ENCODE assay signal across 13 cellular contexts in genomic region chr3:188819939-188820338, GRCh38.
A peak's percentile ranks its signal among the peaks of the same experiment; 100 is the strongest.
DNase-seq lines count a peak whose midpoint lies in the region; ATAC-seq and TF ChIP-seq lines count a peak whose summit lies in the region.
"Had no signal": no experiment of that assay in that cellular context is flagged by ENCODE, and none has a peak within 500 bp of the region (broad histone marks: within the 10 kb centered on the region; RNA-seq: fewer than 3 reads in every experiment).

No MANE protein-coding gene starts in this region.

- H3K36me3 Mint-ChIP-seq in activated naive CD8-positive, alpha-beta T cell treated with anti-CD3 and anti-CD28 coated beads, Interleukin-2, amount 50 U/mL, for 24 hours (ENCODE audit: low read depth) = no peaks in the 10 kb centered on the region
- H3K36me3 Mint-ChIP-seq in activated naive CD8-positive, alpha-beta T cell treated with anti-CD3 and anti-CD28 coated beads for 36 hours = no peaks in the 10 kb centered on the region
- H3K36me3 Mint-ChIP-seq in type B pancreatic cell = no peaks in the 10 kb centered on the region

- H4K20me1 ChIP-seq in Karpas-422 (ENCODE audit: insufficient read depth, low read depth, low read length) (no peaks in the 10 kb centered on the region), hepatocyte (ENCODE audit: insufficient read depth, poor library complexity, severe bottlenecking) (no peaks in the 10 kb centered on the region)

- H3K79me2 ChIP-seq in Karpas-422 (ENCODE audit: low read length) (no peaks in the 10 kb centered on the region), hepatocyte (peaks cover 2% of the 10 kb centered on the region)

- DNase-seq in activated naive CD8-positive, alpha-beta T cell treated with anti-CD3 and anti-CD28 coated beads, Interleukin-2, amount 50 U/mL, for 24 hours = no peak
- DNase-seq in activated naive CD8-positive, alpha-beta T cell treated with anti-CD3 and anti-CD28 coated beads for 36 hours = no peak
- DNase-seq in SKM-1 (lab: John Stamatoyannopoulos, UW; ENCODE audit: unreplicated experiment) (peak; percentile 66), iris pigment epithelial cell (ENCODE audit: low read depth) (peak; percentile 81), stromal cell of bone marrow (ENCODE audit: low read depth) (peak; percentile 40), Karpas-422 (no peak), hepatocyte (ENCODE audit: low spot score) (no peak), type B pancreatic cell (ENCODE audit: extremely low spot score, unreplicated experiment) (no peak)
- DNase-seq: 8988T; activated CD4-positive, alpha-beta T cell treated with anti-CD3 and anti-CD28 coated beads, Interleukin-2, amount 10 ng/mL, durations not matched to agents 7 days and 5 days; Peyer's patch; retina; transverse colon had no signal

- H3K9me3 Mint-ChIP-seq in activated naive CD8-positive, alpha-beta T cell treated with anti-CD3 and anti-CD28 coated beads, Interleukin-2, amount 50 U/mL, for 24 hours = no peaks in the 10 kb centered on the region
- no peaks in the 10 kb centered on the region for H3K9me3 Mint-ChIP-seq in activated naive CD8-positive, alpha-beta T cell treated with anti-CD3 and anti-CD28 coated beads for 36 hours
- H3K9me3 Mint-ChIP-seq in type B pancreatic cell = no peaks in the 10 kb centered on the region
- H3K9me3 Mint-ChIP-seq: activated CD4-positive, alpha-beta T cell treated with anti-CD3 and anti-CD28 coated beads, Interleukin-2, amount 10 ng/mL, durations not matched to agents 7 days and 5 days had no signal

- H3K9me3 ChIP-seq in Karpas-422 (ENCODE audit: low read length) (no peaks in the 10 kb centered on the region), hepatocyte (ENCODE audit: low read depth) (no peaks in the 10 kb centered on the region)
- H3K9me3 ChIP-seq: Peyer's patch, transverse colon had no signal

- H3K9ac ChIP-seq in Karpas-422 (ENCODE audit: low read length) = no peak overlapping the region

- H3K27me3 Mint-ChIP-seq in activated naive CD8-positive, alpha-beta T cell treated with anti-CD3 and anti-CD28 coated beads, Interleukin-2, amount 50 U/mL, for 24 hours = no peaks in the 10 kb centered on the region
- H3K27me3 Mint-ChIP-seq in activated naive CD8-positive, alpha-beta T cell treated with anti-CD3 and anti-CD28 coated beads for 36 hours = no peaks in the 10 kb centered on the region
- H3K27me3 Mint-ChIP-seq in type B pancreatic cell = no peaks in the 10 kb centered on the region
- H3K27me3 Mint-ChIP-seq: activated CD4-positive, alpha-beta T cell treated with anti-CD3 and anti-CD28 coated beads, Interleukin-2, amount 10 ng/mL, durations not matched to agents 7 days and 5 days had no signal

- H3K27me3 ChIP-seq in Karpas-422 (ENCODE audit: low read length) (no peaks in the 10 kb centered on the region), hepatocyte (no peaks in the 10 kb centered on the region)
- H3K27me3 ChIP-seq: Peyer's patch, transverse colon had no signal

- H3K4me3 ChIP-seq in Karpas-422 (ENCODE audit: low read length) = no peak overlapping the region
- no peak overlapping the region for H3K4me3 ChIP-seq in hepatocyte
- H3K4me3 ChIP-seq: Peyer's patch, transverse colon had no signal

- peak overlapping the region; percentile 33 for H3K27ac Mint-ChIP-seq in activated naive CD8-positive, alpha-beta T cell treated with anti-CD3 and anti-CD28 coated beads, Interleukin-2, amount 50 U/mL, for 24 hours
- no peak overlapping the region for H3K27ac Mint-ChIP-seq in activated naive CD8-positive, alpha-beta T cell treated with anti-CD3 and anti-CD28 coated beads for 36 hours
- H3K27ac Mint-ChIP-seq in type B pancreatic cell = no peak overlapping the region
- H3K27ac Mint-ChIP-seq: activated CD4-positive, alpha-beta T cell treated with anti-CD3 and anti-CD28 coated beads, Interleukin-2, amount 10 ng/mL, durations not matched to agents 7 days and 5 days had no signal

- H3K36me3 ChIP-seq in Karpas-422 (ENCODE audit: insufficient read depth, low read length) (no peaks in the 10 kb centered on the region), hepatocyte (replicated peaks; ENCODE audit: insufficient read depth, low read depth) (no peaks in the 10 kb centered on the region)
- H3K36me3 ChIP-seq: Peyer's patch, transverse colon had no signal

- no peak overlapping the region for H3K27ac ChIP-seq in Karpas-422 (ENCODE audit: low read length)
- H3K27ac ChIP-seq in hepatocyte = no peak overlapping the region

- H3K4me2 ChIP-seq in Karpas-422 (ENCODE audit: low read depth, low read length, poor library complexity, severe bottlenecking) (no peak overlapping the region), hepatocyte (no peak overlapping the region)

- 100% methylated on average over 1 of the region's 1 CpG for WGBS in hepatocyte (ENCODE audit: low lambda C conversion rate, missing lambda C conversion rate)

- H3K9me2 ChIP-seq in Karpas-422 (replicated peaks; ENCODE audit: insufficient read depth, low read length) = no peaks in the 10 kb centered on the region
- H3K9me2 ChIP-seq in hepatocyte (replicated peaks; ENCODE audit: insufficient read depth) = no peaks in the 10 kb centered on the region

- H3K4me1 ChIP-seq in Karpas-422 (ENCODE audit: low read length) (no peaks in the 10 kb centered on the region), hepatocyte (ENCODE audit: insufficient read depth) (peaks cover 13% of the 10 kb centered on the region)
- H3K4me1 ChIP-seq: Peyer's patch had no signal

- no peak for ATAC-seq in activated naive CD8-positive, alpha-beta T cell treated with anti-CD3 and anti-CD28 coated beads, Interleukin-2, amount 50 U/mL, for 24 hours

- TF ChIP-seq CTCF in hepatocyte (IDR thresholded peaks at IDR 0.05; ENCODE audit: poor library complexity) (no peak), type B pancreatic cell (conservative IDR thresholded peaks at IDR 0.05) (no peak)

- H3K4me1 Mint-ChIP-seq in activated naive CD8-positive, alpha-beta T cell treated with anti-CD3 and anti-CD28 coated beads, Interleukin-2, amount 50 U/mL, for 24 hours = no peaks in the 10 kb centered on the region
- peaks cover 4% of the 10 kb centered on the region for H3K4me1 Mint-ChIP-seq in activated naive CD8-positive, alpha-beta T cell treated with anti-CD3 and anti-CD28 coated beads for 36 hours
- peaks cover 23% of the 10 kb centered on the region for H3K4me1 Mint-ChIP-seq in type B pancreatic cell (ENCODE audit: unreplicated experiment)
- H3K4me1 Mint-ChIP-seq: activated CD4-positive, alpha-beta T cell treated with anti-CD3 and anti-CD28 coated beads, Interleukin-2, amount 10 ng/mL, durations not matched to agents 7 days and 5 days had no signal

- H2AFZ ChIP-seq in Karpas-422 (ENCODE audit: low read length) (no peak overlapping the region), hepatocyte (no peak overlapping the region)

- no peak overlapping the region for H3K4me3 Mint-ChIP-seq in activated naive CD8-positive, alpha-beta T cell treated with anti-CD3 and anti-CD28 coated beads, Interleukin-2, amount 50 U/mL, for 24 hours
- no peak overlapping the region for H3K4me3 Mint-ChIP-seq in activated naive CD8-positive, alpha-beta T cell treated with anti-CD3 and anti-CD28 coated beads for 36 hours
- no peak overlapping the region for H3K4me3 Mint-ChIP-seq in type B pancreatic cell
- H3K4me3 Mint-ChIP-seq: activated CD4-positive, alpha-beta T cell treated with anti-CD3 and anti-CD28 coated beads, Interleukin-2, amount 10 ng/mL, durations not matched to agents 7 days and 5 days had no signal

Comparison
In these comparisons a context has a peak if more than half of its experiments do, and no peak if none do; other contexts are left out.
1. DNase-seq: peak in SKM-1 (single experiment), iris pigment epithelial cell (single experiment) and stromal cell of bone marrow (single experiment); none in activated naive CD8-positive, alpha-beta T cell treated with anti-CD3 and anti-CD28 coated beads, Interleukin-2, amount 50 U/mL, for 24 hours (single experiment), activated naive CD8-positive, alpha-beta T cell treated with anti-CD3 and anti-CD28 coated beads for 36 hours (single experiment), Karpas-422 (single experiment), hepatocyte (single experiment) and type B pancreatic cell (single experiment).